ENCODE assay signal across 13 cellular contexts in genomic region chr17:50603340-50603739, GRCh38. TPM values are rescaled to one million over a fixed set of nuclear protein-coding genes. Genes with fewer than 3 reads are reported as not detected.
A peak's percentile ranks its signal among the peaks of the same experiment; 100 is the strongest.
DNase-seq lines count a peak whose midpoint lies in the region; ATAC-seq and FAIRE-seq lines count a peak whose summit lies in the region.
"Had no signal": no experiment of that assay in that cellular context is flagged by ENCODE, and none has a peak within 500 bp of the region (broad histone marks: within the 10 kb centered on the region; RNA-seq: fewer than 3 reads in every experiment).

No MANE protein-coding gene starts in this region.

- FAIRE-seq in GM19239 (lab: Jason Lieb, UNC), result no peak
- FAIRE-seq in frontal cortex (lab: Jason Lieb, UNC), result no peak

- DNase-seq in D341Med (ENCODE audit: low spot score) (peak; percentile 73), GM19239 (ENCODE audit: insufficient read length, low spot score) (peak; percentile 34), NCI-H748 (lab: John Stamatoyannopoulos, UW; ENCODE audit: unreplicated experiment) (peak; percentile 66), iPS-NIHi11 (ENCODE audit: low spot score) (peak; percentile 73), frontal cortex (ENCODE audit: low spot score in 2 of 2) (no peak)
- DNase-seq in activated CD8-positive, alpha-beta memory T cell treated with anti-CD3 and anti-CD28 coated beads, Interleukin-2, amount 50 U/mL, for 4 hours, result no peak
- DNase-seq: dorsolateral prefrontal cortex; GOT3; IMR-90; stimulated activated CD8-positive, alpha-beta memory T cell treated with anti-CD3 and anti-CD28 coated beads, Interleukin-4, amount 100 ng/mL, for 48 hours had no signal

- ATAC-seq in GM18520 (IDR thresholded peaks at IDR 0.05; ENCODE audit: unreplicated experiment), result no peak
- no peak for ATAC-seq in HG02588 (IDR thresholded peaks at IDR 0.05; ENCODE audit: unreplicated experiment)

RNA-seq across cellular contexts. Expression of gene ABCC3, which starts 31.3 kb away (rescaled TPM):
- not detected for total RNA-seq in frontal cortex

RNA-seq across cellular contexts. Expression of gene CACNA1G, which starts 42.8 kb away (rescaled TPM):
- total RNA-seq in frontal cortex, result 7.7 TPM
- total RNA-seq: kidney epithelial cell had no signal

RNA-seq across cellular contexts. Expression of gene SPATA20, which starts 56.4 kb away (rescaled TPM):
- total RNA-seq in frontal cortex, result 26.9 TPM

Comparison
In these comparisons a context has a peak if more than half of its experiments do, and no peak if none do; other contexts are left out.
1. DNase-seq: peak in D341Med (single experiment), GM19239 (single experiment), NCI-H748 (single experiment) and iPS-NIHi11 (single experiment); none in frontal cortex (0 of 2) and activated CD8-positive, alpha-beta memory T cell treated with anti-CD3 and anti-CD28 coated beads, Interleukin-2, amount 50 U/mL, for 4 hours (single experiment).